In genomic region chr15:49045691-49046112, GRCh38 we compare ENCODE assay signal across 8 cellular contexts. TPM values are rescaled to one million over a fixed set of nuclear protein-coding genes. Genes with fewer than 3 reads are reported as not detected.
A peak's percentile ranks its signal among the peaks of the same experiment; 100 is the strongest.
DNase-seq lines count a peak whose midpoint lies in the region; ATAC-seq and TF ChIP-seq lines count a peak whose summit lies in the region.

No MANE protein-coding gene starts in this region.

- peak overlapping the region; percentile 94 for H3K4me2 ChIP-seq in neural progenitor cell

- no peaks in the 10 kb centered on the region for H3K36me3 ChIP-seq in neural progenitor cell

- H2AFZ ChIP-seq in neural progenitor cell (replicated peaks): peak overlapping the region; percentile 17

- H3K27ac Mint-ChIP-seq in WTC11 (peak overlapping the region; percentile 76), neural progenitor cell (peak overlapping the region; percentile 96)

- peaks cover 53% of the 10 kb centered on the region for H3K79me2 ChIP-seq in neural progenitor cell (ENCODE audit: low read depth)

- POLR2A ChIA-PET in WTC11 (lab: Charles Lee): interaction anchor here (1.0 to 1.2 kb wide), 2 partner anchors 8 to 13 kb away, joined by 3 read pairs; no protein-coding TSS in a partner anchor

- H3K27ac ChIP-seq in foreskin keratinocyte (peak overlapping the region; percentile 10), neural progenitor cell (peak overlapping the region; percentile 84)

- CTCF ChIA-PET in WTC11 (lab: Charles Lee): interaction anchor here (0.7 to 2.2 kb wide), 5 partner anchors 11 to 580 kb away, joined by 3 to 11 read pairs (median 3); partner anchors contain the start of gene EID1

- DNase-seq in NCI-H2107 treated with DMSO at 0.1 percent for 48 hours (lab: John Stamatoyannopoulos, UW; ENCODE audit: unreplicated experiment): peak; percentile 3
- DNase-seq in NCI-H2107 (lab: John Stamatoyannopoulos, UW): no peak
- DNase-seq in HT-29 (ENCODE audit: low spot score): peak; percentile 68
- no peak for DNase-seq in WTC11 (ENCODE audit: low spot score)
- DNase-seq in foreskin keratinocyte: peak; percentile 20 to 47
- DNase-seq in neural progenitor cell (ENCODE audit: low spot score): peak; percentile 68
- no peak for DNase-seq in KG1 (lab: John Stamatoyannopoulos, UW)

- no peaks in the 10 kb centered on the region for H3K36me3 Mint-ChIP-seq in WTC11
- peaks cover 3% of the 10 kb centered on the region for H3K36me3 Mint-ChIP-seq in neural progenitor cell

- peaks cover 17% of the 10 kb centered on the region for H4K20me1 ChIP-seq in neural progenitor cell (ENCODE audit: low read depth)

- H3K4me1 Mint-ChIP-seq in WTC11 (peaks cover 17% of the 10 kb centered on the region), neural progenitor cell (peaks cover 8% of the 10 kb centered on the region)

- TF ChIP-seq CTCF in WTC11 (IDR thresholded peaks at IDR 0.05) (no peak), foreskin keratinocyte (conservative IDR thresholded peaks at IDR 0.05) (no peak), neural progenitor cell (IDR thresholded peaks at IDR 0.05) (no peak)

- no peaks in the 10 kb centered on the region for H3K27me3 Mint-ChIP-seq in WTC11 (ENCODE audit: low read depth)
- peaks cover 2% of the 10 kb centered on the region for H3K27me3 Mint-ChIP-seq in neural progenitor cell (ENCODE audit: insufficient read depth, low read depth)

- peak overlapping the region; percentile 70 for H3K9ac ChIP-seq in neural progenitor cell

- H3K4me3 ChIP-seq in neural progenitor cell: peak overlapping the region; percentile 90

- H3K9me3 Mint-ChIP-seq in WTC11 (peaks cover 3% of the 10 kb centered on the region; the same call in 1 of the 2 replicates), neural progenitor cell (no peaks in the 10 kb centered on the region)

- H3K4me3 Mint-ChIP-seq in WTC11 (peak overlapping the region; percentile 96), neural progenitor cell (peak overlapping the region; percentile 89)

- ATAC-seq in GM21515 (IDR thresholded peaks at IDR 0.05; ENCODE audit: unreplicated experiment) (peak; percentile 45), WTC11 (peak; percentile 15; the same call in 1 of the 2 replicates), foreskin keratinocyte (peak; percentile 51)

- peaks cover 14% of the 10 kb centered on the region for H3K4me1 ChIP-seq in foreskin keratinocyte
- peaks cover 16% of the 10 kb centered on the region for H3K4me1 ChIP-seq in neural progenitor cell

- no peaks in the 10 kb centered on the region for H3K9me3 ChIP-seq in neural progenitor cell (ENCODE audit: low read depth)

- H3F3A ChIP-seq in neural progenitor cell (ENCODE audit: low read depth): peaks cover 13% of the 10 kb centered on the region

- H3K27me3 ChIP-seq in foreskin keratinocyte (no peaks in the 10 kb centered on the region), neural progenitor cell (no peaks in the 10 kb centered on the region)

TF ChIP-seq in WTC11, 78 proteins besides CTCF, POLR2A, EP300 and RAD21:
- TF ChIP-seq ATF6 (CRISPR knock-in tag; IDR thresholded peaks at IDR 0.05): no peak
- no peak for TF ChIP-seq TCF7 (CRISPR knock-in tag; IDR thresholded peaks at IDR 0.05; ENCODE audit: low read depth)
- TF ChIP-seq ZNF232 (CRISPR knock-in tag; IDR thresholded peaks at IDR 0.05): no peak
- no peak for TF ChIP-seq NR3C1 (CRISPR knock-in tag; conservative IDR thresholded peaks at IDR 0.05; ENCODE audit: low read depth)
- TF ChIP-seq IRF2 (CRISPR knock-in tag; IDR thresholded peaks at IDR 0.05; ENCODE audit: borderline replicate concordance, low read depth): no peak
- TF ChIP-seq OVOL2 (CRISPR knock-in tag; IDR thresholded peaks at IDR 0.05; ENCODE audit: borderline replicate concordance): no peak
- no peak for TF ChIP-seq FOXP1 (CRISPR knock-in tag; IDR thresholded peaks at IDR 0.05; ENCODE audit: borderline replicate concordance)
- no peak for TF ChIP-seq E2F5 (CRISPR knock-in tag; IDR thresholded peaks at IDR 0.05)
- TF ChIP-seq ZBTB43 (CRISPR knock-in tag; IDR thresholded peaks at IDR 0.05): no peak
- no peak for TF ChIP-seq NFATC4 (CRISPR knock-in tag; IDR thresholded peaks at IDR 0.05)
- TF ChIP-seq MYBL2 (CRISPR knock-in tag; IDR thresholded peaks at IDR 0.05): no peak
- TF ChIP-seq TEAD1 (CRISPR knock-in tag; IDR thresholded peaks at IDR 0.05): no peak
- TF ChIP-seq ZNF281 (CRISPR knock-in tag; IDR thresholded peaks at IDR 0.05): no peak
- no peak for TF ChIP-seq GABPB1 (CRISPR knock-in tag; IDR thresholded peaks at IDR 0.05)
- TF ChIP-seq NFE2L1 (CRISPR knock-in tag; IDR thresholded peaks at IDR 0.05): no peak
- TF ChIP-seq ZNF121 (CRISPR knock-in tag; IDR thresholded peaks at IDR 0.05): no peak
- no peak for TF ChIP-seq TEAD4 (CRISPR knock-in tag; IDR thresholded peaks at IDR 0.05)

RNA-seq across cellular contexts. Expression of gene SECISBP2L, which starts 0.5 kb away (rescaled TPM):
- total RNA-seq in HT-29 (2014; rRNA removed; shearing (Covaris generic)): 6.4 and 11.3 TPM in 2 replicates
- total RNA-seq in WTC11 (2021) (28.4 to 30.5 TPM (median 30.4 TPM) in 3 replicates), foreskin keratinocyte (11.9 and 12.4 TPM in 2 replicates), neural progenitor cell (ENCODE audit: low replicate concordance) (30.3 and 44.0 TPM in 2 replicates)
- polyA plus RNA-seq in foreskin keratinocyte: 1.2 and 1.4 TPM in 2 replicates

Comparison
In these comparisons a context has a peak if more than half of its experiments do, and no peak if none do; other contexts are left out.
1. DNase-seq: peak in NCI-H2107 treated with DMSO at 0.1 percent for 48 hours (single experiment), HT-29 (single experiment), foreskin keratinocyte (2 of 2) and neural progenitor cell (single experiment); none in NCI-H2107 (single experiment), WTC11 (single experiment) and KG1 (single experiment).
2. Peak in every context shown above with its lines, with median percentiles within 50 percentile points of each other: ATAC-seq.